11 cellular contexts compared by ENCODE assay signal in the genomic region with DNA sequence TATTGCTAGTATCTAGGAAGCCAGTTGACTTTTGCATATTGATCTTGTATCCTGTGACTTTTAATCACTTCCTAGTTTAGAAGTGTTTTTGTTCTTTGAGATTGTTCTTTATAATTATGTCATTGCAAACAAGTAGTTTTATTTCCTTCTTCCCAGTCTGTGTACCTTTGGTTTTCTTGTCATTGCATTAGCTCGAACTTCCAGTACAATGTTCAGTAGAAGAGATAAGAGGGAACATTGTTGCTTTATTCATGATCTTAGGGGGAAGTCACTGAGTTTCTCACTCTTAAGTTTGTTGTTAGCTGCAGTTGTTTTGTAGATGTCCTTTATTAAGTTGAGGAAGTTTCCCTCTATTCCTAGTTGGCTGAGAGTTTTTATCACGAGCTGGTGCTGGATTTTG.
"Had no signal": no experiment of that assay in that cellular context is flagged by ENCODE, and none has a peak within 500 bp of the region (broad histone marks: within the 10 kb centered on the region; RNA-seq: fewer than 3 reads in every experiment).

No MANE protein-coding gene starts in this region.

- H3K9me3 ChIP-seq: esophagus muscularis mucosa, lower lobe of right lung, thoracic aorta had no signal

- ATAC-seq: activated CD4-positive, CD25-positive, alpha-beta regulatory T cell treated with anti-CD3 and anti-CD28 coated beads, Interleukin-2, amount 50 U/mL, for 24 hours had no signal

- DNase-seq: activated CD4-positive, alpha-beta T cell treated with anti-CD3 and anti-CD28 coated beads, Interleukin-2, amount 50 U/mL, for 1 hour; activated effector memory CD4-positive, alpha-beta T cell treated with Interleukin-2 at 50 U/mL for 16 hours; activated naive CD4-positive, alpha-beta T cell treated with anti-CD3 and anti-CD28 coated beads, Interleukin-2, amount 50 U/mL, for 16 hours; glutamatergic neuron; lower lobe of right lung; stimulated activated CD4-positive, alpha-beta T cell treated with anti-CD3 and anti-CD28 coated beads, Interleukin-12 subunit alpha, Interleukin-12 subunit beta, amount 100 ng/mL, for 4 hours; stimulated activated CD4-positive, alpha-beta T cell treated with anti-CD3 and anti-CD28 coated beads, Interleukin-2, amount 100 ng/mL, for 24 hours; SW 1271 had no signal

- H3K27me3 ChIP-seq: esophagus muscularis mucosa had no signal

- H3K4me3 ChIP-seq: esophagus muscularis mucosa, lower lobe of right lung, thoracic aorta had no signal

- H3K27ac ChIP-seq: esophagus muscularis mucosa, lower lobe of right lung, thoracic aorta had no signal

- H3K4me1 ChIP-seq: esophagus muscularis mucosa had no signal
